In the genomic region with DNA sequence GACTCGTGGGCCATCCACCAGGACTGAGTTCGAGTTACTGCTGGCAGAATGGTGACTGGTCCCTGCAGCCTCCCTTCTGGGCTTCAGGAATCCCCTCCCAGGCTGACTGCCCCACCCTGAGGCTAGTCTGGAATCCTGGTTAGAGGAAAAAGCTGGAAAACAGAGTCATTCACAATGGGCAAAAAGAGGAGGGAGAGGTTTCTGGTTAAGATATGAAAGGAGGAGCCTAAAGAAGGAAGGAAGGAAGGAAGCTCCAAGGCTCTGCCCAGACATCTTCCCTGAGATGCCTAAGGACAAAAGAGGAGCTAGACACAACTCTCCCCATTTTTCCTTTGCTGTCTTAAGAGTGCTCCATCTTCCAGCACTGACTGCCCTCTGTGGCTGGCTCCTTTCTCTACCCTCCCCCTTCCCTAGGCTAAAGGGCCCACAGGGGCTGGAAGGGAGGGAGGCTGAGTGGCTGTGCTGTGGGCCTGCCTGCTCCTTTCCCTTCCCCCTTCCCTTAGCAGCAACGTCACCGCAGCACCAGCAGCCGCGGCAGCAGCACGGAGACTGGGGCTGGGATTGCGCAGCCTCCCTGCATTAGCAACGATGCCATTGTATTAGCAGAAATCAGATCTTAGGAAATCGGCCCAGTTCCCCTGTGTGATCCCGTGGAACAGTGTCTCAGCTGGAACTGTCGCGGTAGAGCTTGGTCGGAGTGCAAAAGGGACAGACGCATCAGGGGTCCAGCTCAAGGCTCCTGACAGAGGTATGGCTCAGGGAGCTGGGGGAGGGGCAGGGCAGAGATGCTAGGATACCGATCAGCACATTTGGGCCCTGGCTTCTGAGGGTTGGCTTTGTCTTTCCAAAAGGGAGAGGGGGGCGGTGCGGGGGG, we compare ENCODE assay signal across 9 cellular contexts. TPM values are rescaled to one million over a fixed set of nuclear protein-coding genes. Genes with fewer than 3 reads are reported as not detected.
DNase-seq lines count a peak whose midpoint lies in the region; ATAC-seq, FAIRE-seq and TF ChIP-seq lines count a peak whose summit lies in the region.
"Had no signal": no experiment of that assay in that cellular context is flagged by ENCODE, and none has a peak within 500 bp of the region (broad histone marks: within the 10 kb centered on the region; RNA-seq: fewer than 3 reads in every experiment).

No MANE protein-coding gene starts in this region.

- no peak for TF ChIP-seq CTCF in fibroblast of the aortic adventitia (IDR thresholded peaks at IDR 0.05; ENCODE audit: insufficient read depth, low read length)

- FAIRE-seq in RCC 7860 (lab: Jason Lieb, UNC), result no peak

- DNase-seq in A172 (ENCODE audit: low spot score) (peak; percentile 11), RCC 7860 (ENCODE audit: low spot score) (peak; percentile 51), fibroblast of the aortic adventitia (ENCODE audit: low read depth) (peak; percentile 90)
- DNase-seq in naive thymus-derived CD4-positive, alpha-beta T cell, result no peak
- no peak for DNase-seq in activated naive CD4-positive, alpha-beta T cell (lab: John Stamatoyannopoulos, UW)

- no peaks in the 10 kb centered on the region for H3K36me3 ChIP-seq in naive thymus-derived CD4-positive, alpha-beta T cell (ENCODE audit: control insufficient read depth in 2 of 3, insufficient read depth in 3 of 3, low read length in 3 of 3)
- H3K36me3 ChIP-seq: neutrophil had no signal

- H3K36me3 Mint-ChIP-seq in naive thymus-derived CD4-positive, alpha-beta T cell, result peaks cover 0 to 8% (median 0%) of the 10 kb centered on the region in 5 donors

- no peak overlapping the region for H3K27ac ChIP-seq in naive thymus-derived CD4-positive, alpha-beta T cell (ENCODE audit: low read depth, low read length)
- H3K27ac ChIP-seq: neutrophil had no signal

- H3K4me1 ChIP-seq in naive thymus-derived CD4-positive, alpha-beta T cell (ENCODE audit: control insufficient read depth in 2 of 2, insufficient read depth in 2 of 2, low read length in 2 of 2), result no peaks in the 10 kb centered on the region

- H3K27me3 Mint-ChIP-seq in naive thymus-derived CD4-positive, alpha-beta T cell, result peaks cover 0 to 5% (median 3%) of the 10 kb centered on the region in 5 donors

- peak; percentile 79 for ATAC-seq in naive thymus-derived CD4-positive, alpha-beta T cell
- no peak for ATAC-seq in HG03139 (IDR thresholded peaks at IDR 0.05; ENCODE audit: unreplicated experiment)
- no peak for ATAC-seq in HG03342 (IDR thresholded peaks at IDR 0.05; ENCODE audit: unreplicated experiment)
- no peak for ATAC-seq in GM18517 (IDR thresholded peaks at IDR 0.05; ENCODE audit: unreplicated experiment)

- intact Hi-C loops in naive thymus-derived CD4-positive, alpha-beta T cell (cut with micrococcal nuclease), result no loop called here

- POLR2A ChIA-PET in naive thymus-derived CD4-positive, alpha-beta T cell (lab: Charles Lee), result no interaction called here

- H3K27me3 ChIP-seq in naive thymus-derived CD4-positive, alpha-beta T cell (ENCODE audit: control insufficient read depth in 2 of 2, insufficient read depth in 2 of 2, low read length in 2 of 2), result no peaks in the 10 kb centered on the region
- H3K27me3 ChIP-seq: neutrophil had no signal

- H3K4me1 Mint-ChIP-seq in naive thymus-derived CD4-positive, alpha-beta T cell, result peaks cover 0 to 6% (median 0%) of the 10 kb centered on the region in 7 donors

- CTCF ChIA-PET in naive thymus-derived CD4-positive, alpha-beta T cell (lab: Charles Lee), result interaction anchor here (0.6 kb wide), 1 partner anchor 419 kb away, joined by 4 read pairs; the partner anchor contains the start of gene OR2S2

- H3K9me3 Mint-ChIP-seq in naive thymus-derived CD4-positive, alpha-beta T cell, result peaks cover 0 to 3% (median 0%) of the 10 kb centered on the region in 11 donors

- no peaks in the 10 kb centered on the region for H3K9me3 ChIP-seq in naive thymus-derived CD4-positive, alpha-beta T cell (ENCODE audit: control insufficient read depth in 2 of 3, low read length in 3 of 3)
- H3K9me3 ChIP-seq: neutrophil had no signal

- H3K4me3 Mint-ChIP-seq in naive thymus-derived CD4-positive, alpha-beta T cell, result no peak overlapping the region

- H3K27ac Mint-ChIP-seq in naive thymus-derived CD4-positive, alpha-beta T cell, result no peak overlapping the region

- peak overlapping the region; percentile 83 for H3K4me3 ChIP-seq in fibroblast of the aortic adventitia (ENCODE audit: low read depth, low read length)
- H3K4me3 ChIP-seq in naive thymus-derived CD4-positive, alpha-beta T cell (ENCODE audit: low read length), result no peak overlapping the region

RNA-seq across cellular contexts. Expression of gene RUSC2, which starts 48.7 kb away (rescaled TPM):
- 18.6 and 19.9 TPM in 2 replicates for total RNA-seq in A172 (2014; rRNA removed; shearing (Covaris generic))
- total RNA-seq in fibroblast of the aortic adventitia (ENCODE audit: low replicate concordance), result 19.2 and 32.9 TPM in 2 replicates
- 1 to 10 TPM; 3.1 to 8.3 (median 5.4) TPM for total RNA-seq in naive thymus-derived CD4-positive, alpha-beta T cell
- polyA plus RNA-seq in naive thymus-derived CD4-positive, alpha-beta T cell, result under 1 TPM; 0.18 to 0.92 TPM

Comparison
In these comparisons a context has a peak if more than half of its experiments do, and no peak if none do; other contexts are left out.
1. DNase-seq: peak in A172 (single experiment), RCC 7860 (single experiment) and fibroblast of the aortic adventitia (single experiment); none in naive thymus-derived CD4-positive, alpha-beta T cell (0 of 9) and activated naive CD4-positive, alpha-beta T cell (0 of 4).